Comparison of ENCODE assay signal across 1 cellular context in genomic region chr1:26767714-26768113, GRCh38.
A peak's percentile ranks its signal among the peaks of the same experiment; 100 is the strongest.
TF ChIP-seq lines count a peak whose summit lies in the region.

No MANE protein-coding gene starts in this region.

TF ChIP-seq in HepG2, 621 proteins besides CTCF, POLR2A, EP300 and RAD21:
- TF ChIP-seq CEBPZ (IDR thresholded peaks at IDR 0.05; ENCODE audit: low read length) (no peak), RBM22 (optimal IDR thresholded peaks at IDR 0.05; ENCODE audit: low read length) (peak; percentile 87)
